Comparison of ENCODE assay signal across 1 cellular context in genomic region chr6:73242001-73242400, GRCh38.
TF ChIP-seq lines count a peak whose summit lies in the region.

No MANE protein-coding gene starts in this region.

TF ChIP-seq in HepG2, 621 proteins besides CTCF, POLR2A, EP300 and RAD21:
- no peak for TF ChIP-seq HOXA7 (CRISPR knock-in tag; IDR thresholded peaks at IDR 0.05)
- TF ChIP-seq XBP1 (CRISPR knock-in tag; IDR thresholded peaks at IDR 0.05), result no peak
- no peak for TF ChIP-seq ZNF549 (CRISPR knock-in tag; IDR thresholded peaks at IDR 0.05)
- no peak for TF ChIP-seq ZKSCAN8 (CRISPR knock-in tag; IDR thresholded peaks at IDR 0.05; ENCODE audit: borderline replicate concordance)
- no peak for TF ChIP-seq ZNF782 (CRISPR knock-in tag; IDR thresholded peaks at IDR 0.05; ENCODE audit: borderline replicate concordance)
- no peak for TF ChIP-seq CBFB (CRISPR knock-in tag; IDR thresholded peaks at IDR 0.05)
- TF ChIP-seq ZNF224 (CRISPR knock-in tag; IDR thresholded peaks at IDR 0.05), result no peak
- no peak for TF ChIP-seq MIXL1 (CRISPR knock-in tag; IDR thresholded peaks at IDR 0.05)
- TF ChIP-seq ZNF816 (CRISPR knock-in tag; IDR thresholded peaks at IDR 0.05; ENCODE audit: borderline replicate concordance), result no peak
- TF ChIP-seq ZNF34 (CRISPR knock-in tag; IDR thresholded peaks at IDR 0.05; ENCODE audit: borderline replicate concordance), result no peak
- no peak for TF ChIP-seq ZNF530 (CRISPR knock-in tag; IDR thresholded peaks at IDR 0.05; ENCODE audit: low read depth)
